Comparison of ENCODE assay signal across 1 cellular context in genomic region chr10:28913850-28914249, GRCh38.
TF ChIP-seq lines count a peak whose summit lies in the region.

No MANE protein-coding gene starts in this region.

TF ChIP-seq in A549, 52 proteins besides CTCF, POLR2A, EP300 and RAD21:
- TF ChIP-seq KDM5A (IDR thresholded peaks at IDR 0.05): no peak
- peak; percentile 59 for TF ChIP-seq GATA3 (IDR thresholded peaks at IDR 0.05; ENCODE audit: borderline replicate concordance)
- no peak for TF ChIP-seq TP53 (CRISPR knock-in tag; IDR thresholded peaks at IDR 0.05)
- TF ChIP-seq MAFK (IDR thresholded peaks at IDR 0.05; ENCODE audit: partially characterized antibody): no peak
- TF ChIP-seq, protein P1, sequence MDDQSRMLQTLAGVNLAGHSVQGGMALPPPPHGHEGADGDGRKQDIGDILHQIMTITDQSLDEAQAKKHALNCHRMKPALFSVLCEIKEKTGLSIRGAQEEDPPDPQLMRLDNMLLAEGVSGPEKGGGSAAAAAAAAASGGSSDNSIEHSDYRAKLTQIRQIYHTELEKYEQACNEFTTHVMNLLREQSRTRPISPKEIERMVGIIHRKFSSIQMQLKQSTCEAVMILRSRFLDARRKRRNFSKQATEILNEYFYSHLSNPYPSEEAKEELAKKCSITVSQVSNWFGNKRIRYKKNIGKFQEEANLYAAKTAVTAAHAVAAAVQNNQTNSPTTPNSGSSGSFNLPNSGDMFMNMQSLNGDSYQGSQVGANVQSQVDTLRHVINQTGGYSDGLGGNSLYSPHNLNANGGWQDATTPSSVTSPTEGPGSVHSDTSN (IDR thresholded peaks at IDR 0.05): no peak
- no peak for TF ChIP-seq FOSB (CRISPR knock-in tag; IDR thresholded peaks at IDR 0.05)
- no peak for TF ChIP-seq FOSL2 (IDR thresholded peaks at IDR 0.05)
- TF ChIP-seq FOSL2 (CRISPR knock-in tag; IDR thresholded peaks at IDR 0.05): peak; percentile 31; the same call in 1 of the 2 replicates
- TF ChIP-seq, protein P2, sequence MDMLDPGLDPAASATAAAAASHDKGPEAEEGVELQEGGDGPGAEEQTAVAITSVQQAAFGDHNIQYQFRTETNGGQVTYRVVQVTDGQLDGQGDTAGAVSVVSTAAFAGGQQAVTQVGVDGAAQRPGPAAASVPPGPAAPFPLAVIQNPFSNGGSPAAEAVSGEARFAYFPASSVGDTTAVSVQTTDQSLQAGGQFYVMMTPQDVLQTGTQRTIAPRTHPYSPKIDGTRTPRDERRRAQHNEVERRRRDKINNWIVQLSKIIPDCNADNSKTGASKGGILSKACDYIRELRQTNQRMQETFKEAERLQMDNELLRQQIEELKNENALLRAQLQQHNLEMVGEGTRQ (IDR thresholded peaks at IDR 0.05): no peak
